In the genomic region with DNA sequence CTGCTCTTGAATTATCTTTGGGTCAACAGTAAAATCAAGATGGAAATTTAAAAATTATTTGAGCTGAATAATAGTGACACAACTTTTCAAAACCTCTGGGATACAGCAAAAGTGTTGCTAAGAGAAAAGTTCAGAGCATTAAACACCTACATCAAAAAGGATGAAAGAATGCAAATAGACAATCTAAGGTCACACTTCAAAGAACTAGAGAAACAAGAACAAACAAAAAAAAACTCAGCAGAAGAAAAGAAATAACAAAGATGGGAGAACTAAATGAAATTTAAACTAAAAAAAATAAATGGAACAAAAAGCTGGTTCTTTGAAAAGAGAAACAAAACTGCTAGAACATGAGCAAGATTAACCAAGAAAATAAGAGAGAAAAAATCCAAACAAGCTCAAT, we compare ENCODE assay signal across 33 cellular contexts. TPM values are rescaled to one million over a fixed set of nuclear protein-coding genes. Genes with fewer than 3 reads are reported as not detected.
"Had no signal": no experiment of that assay in that cellular context is flagged by ENCODE, and none has a peak within 500 bp of the region (broad histone marks: within the 10 kb centered on the region; RNA-seq: fewer than 3 reads in every experiment).

No MANE protein-coding gene starts in this region.

- DNase-seq: activated B cell treated with CpG ODN at 0.5 μM for 24 hours; activated CD4-positive, alpha-beta memory T cell treated with anti-CD3 and anti-CD28 coated beads for 36 hours; activated CD4-positive, alpha-beta T cell treated with anti-CD3 and anti-CD28 coated beads for 36 hours; activated CD4-positive, alpha-beta T cell treated with anti-CD3 and anti-CD28 coated beads, Interleukin-2, amount 10 ng/mL, durations not matched to agents 24 days and 14 days; activated CD4-positive, CD25-positive, alpha-beta regulatory T cell treated with anti-CD3 and anti-CD28 coated beads, Interleukin-2, amount 50 U/mL, for 72 hours; activated CD8-positive, alpha-beta memory T cell treated with anti-CD3 and anti-CD28 coated beads, Interleukin-2, amount 10 ng/mL, durations not matched to agents 7 days and 5 days; activated CD8-positive, alpha-beta memory T cell treated with anti-CD3 and anti-CD28 coated beads, Interleukin-2, amount 50 U/mL, for 4 hours; activated CD8-positive, alpha-beta T cell treated with anti-CD3 and anti-CD28 coated beads, Interleukin-2, amount 10 ng/mL, durations not matched to agents 7 days and 5 days; activated effector memory CD4-positive, alpha-beta T cell treated with anti-CD3 and anti-CD28 coated beads, Interleukin-2, amount 50 U/mL, for 16 hours; activated naive CD4-positive, alpha-beta T cell treated with anti-CD3 and anti-CD28 coated beads, Interleukin-2, amount 10 ng/mL, durations not matched to agents 7 days and 5 days; activated T-cell treated with anti-CD3 and anti-CD28 coated beads, Interleukin-2, amount 50 U/mL, for 1 hour; activated T-cell treated with anti-CD3 and anti-CD28 coated beads, Interleukin-2, amount 50 U/mL, for 48 hours; amniotic stem cell; anterior cingulate cortex; brain microvascular endothelial cell; dorsolateral prefrontal cortex; effector memory CD4-positive, alpha-beta T cell; endodermal cell; foreskin keratinocyte; T-helper 17 cell; T1000; WERI-Rb-1 had no signal

- H3K27me3 Mint-ChIP-seq: activated CD4-positive, alpha-beta memory T cell treated with anti-CD3 and anti-CD28 coated beads for 36 hours; activated CD4-positive, alpha-beta T cell treated with anti-CD3 and anti-CD28 coated beads for 36 hours; activated naive CD4-positive, alpha-beta T cell treated with anti-CD3 and anti-CD28 coated beads, Interleukin-2, amount 10 ng/mL, durations not matched to agents 7 days and 5 days; activated naive CD8-positive, alpha-beta T cell; T-helper 17 cell had no signal

- H3K27ac ChIP-seq: brain microvascular endothelial cell, coronary artery, dorsolateral prefrontal cortex, esophagus muscularis mucosa, foreskin keratinocyte, gastroesophageal sphincter, WERI-Rb-1 had no signal

- H3K27ac Mint-ChIP-seq: activated B cell treated with CpG ODN at 0.5 μM for 24 hours; activated CD4-positive, alpha-beta memory T cell treated with anti-CD3 and anti-CD28 coated beads for 36 hours; activated CD4-positive, alpha-beta T cell treated with anti-CD3 and anti-CD28 coated beads for 36 hours; activated CD4-positive, alpha-beta T cell treated with anti-CD3 and anti-CD28 coated beads, Interleukin-2, amount 10 ng/mL, durations not matched to agents 24 days and 14 days; activated CD8-positive, alpha-beta memory T cell treated with anti-CD3 and anti-CD28 coated beads, Interleukin-2, amount 10 ng/mL, durations not matched to agents 7 days and 5 days; activated CD8-positive, alpha-beta T cell treated with anti-CD3 and anti-CD28 coated beads, Interleukin-2, amount 10 ng/mL, durations not matched to agents 7 days and 5 days; activated naive CD4-positive, alpha-beta T cell treated with anti-CD3 and anti-CD28 coated beads, Interleukin-2, amount 10 ng/mL, durations not matched to agents 7 days and 5 days; activated naive CD8-positive, alpha-beta T cell; activated T-helper 1 cell treated with anti-CD3 and anti-CD28 coated beads, Interleukin-12 subunit alpha, Interleukin-12 subunit beta, Interleukin-2, Interleukin-4 antibody, amounts not matched to agents 30 ng/mL and 10 ng/mL and 1 ng/mL, durations not matched to agents 14 hours and 24 hours and 36 hours; activated T-helper 2 cell treated with anti-CD3 and anti-CD28 coated beads, Interferon-gamma antibody, Interleukin-2, Interleukin-4, amounts not matched to agents 10 μg/mL and 5 μg/mL and 100 μg/mL, durations not matched to agents 14 hours and 24 hours and 36 hours; dendritic cell treated with granulocyte-macrophage colony-stimulating factor and Interleukin-4, amounts not matched to agents 40 ng/mL and 50 ng/mL, for 4 days; endodermal cell; T-helper 17 cell; T-helper 2 cell treated with Interferon-gamma antibody and Interleukin-4, amounts not matched to agents 5 μg/mL and 100 μg/mL, for 36 hours had no signal

- H3K4me3 Mint-ChIP-seq: activated B cell treated with CpG ODN at 0.5 μM for 24 hours; activated CD4-positive, alpha-beta memory T cell treated with anti-CD3 and anti-CD28 coated beads for 36 hours; activated CD4-positive, alpha-beta T cell treated with anti-CD3 and anti-CD28 coated beads for 36 hours; activated CD4-positive, alpha-beta T cell treated with anti-CD3 and anti-CD28 coated beads, Interleukin-2, amount 10 ng/mL, durations not matched to agents 24 days and 14 days; activated CD8-positive, alpha-beta memory T cell treated with anti-CD3 and anti-CD28 coated beads, Interleukin-2, amount 10 ng/mL, durations not matched to agents 7 days and 5 days; activated CD8-positive, alpha-beta T cell treated with anti-CD3 and anti-CD28 coated beads, Interleukin-2, amount 10 ng/mL, durations not matched to agents 7 days and 5 days; activated naive CD4-positive, alpha-beta T cell treated with anti-CD3 and anti-CD28 coated beads, Interleukin-2, amount 10 ng/mL, durations not matched to agents 7 days and 5 days; activated naive CD8-positive, alpha-beta T cell; activated T-helper 1 cell treated with anti-CD3 and anti-CD28 coated beads, Interleukin-12 subunit alpha, Interleukin-12 subunit beta, Interleukin-2, Interleukin-4 antibody, amounts not matched to agents 30 ng/mL and 10 ng/mL and 1 ng/mL, durations not matched to agents 14 hours and 24 hours and 36 hours; central memory CD8-positive, alpha-beta T cell; dendritic cell treated with granulocyte-macrophage colony-stimulating factor and Interleukin-4, amounts not matched to agents 40 ng/mL and 50 ng/mL, for 4 days; endodermal cell; T-helper 17 cell; T-helper 2 cell treated with Interferon-gamma antibody and Interleukin-4, amounts not matched to agents 5 μg/mL and 100 μg/mL, for 36 hours had no signal

- FAIRE-seq: astrocyte, bronchial epithelial cell had no signal

- H3K27me3 ChIP-seq: brain microvascular endothelial cell, foreskin keratinocyte had no signal

- H3K4me1 ChIP-seq: esophagus muscularis mucosa, gastroesophageal sphincter had no signal

- ATAC-seq: activated CD4-positive, alpha-beta T cell treated with anti-CD3 and anti-CD28 coated beads for 36 hours; activated CD8-positive, alpha-beta memory T cell treated with anti-CD3 and anti-CD28 coated beads, Interleukin-2, amount 10 ng/mL, durations not matched to agents 7 days and 5 days; activated CD8-positive, alpha-beta T cell treated with anti-CD3 and anti-CD28 coated beads, Interleukin-2, amount 10 ng/mL, durations not matched to agents 7 days and 5 days; foreskin keratinocyte; gastroesophageal sphincter; T-helper 17 cell had no signal

- H3K4me3 ChIP-seq: coronary artery, dorsolateral prefrontal cortex, esophagus muscularis mucosa, gastroesophageal sphincter had no signal

- H3K4me1 Mint-ChIP-seq: activated B cell treated with CpG ODN at 0.5 μM for 24 hours; central memory CD8-positive, alpha-beta T cell had no signal

- H3K36me3 ChIP-seq: brain microvascular endothelial cell, esophagus muscularis mucosa, gastroesophageal sphincter, WERI-Rb-1 had no signal

- H3K36me3 Mint-ChIP-seq: activated CD8-positive, alpha-beta memory T cell treated with anti-CD3 and anti-CD28 coated beads, Interleukin-2, amount 10 ng/mL, durations not matched to agents 7 days and 5 days had no signal

RNA-seq across cellular contexts. Expression of gene TMEM45B, which starts 15.0 kb away (rescaled TPM):
- total RNA-seq: activated B cell treated with CpG ODN at 0.5 μM for 24 hours; activated CD8-positive, alpha-beta T cell treated with anti-CD3 and anti-CD28 coated beads, Interleukin-2, amount 10 ng/mL, durations not matched to agents 7 days and 5 days; astrocyte; endodermal cell had no signal
